Comparison of ENCODE assay signal across 25 cellular contexts in genomic region chr7:150728609-150729008, GRCh38. TPM values are rescaled to one million over a fixed set of nuclear protein-coding genes. Genes with fewer than 3 reads are reported as not detected.
DNase-seq lines count a peak whose midpoint lies in the region; ATAC-seq, FAIRE-seq and TF ChIP-seq lines count a peak whose summit lies in the region.
"Had no signal": no experiment of that assay in that cellular context is flagged by ENCODE, and none has a peak within 500 bp of the region (broad histone marks: within the 10 kb centered on the region; RNA-seq: fewer than 3 reads in every experiment).

No MANE protein-coding gene starts in this region.

- H3K27ac Mint-ChIP-seq in activated CD4-positive, alpha-beta T cell treated with anti-CD3 and anti-CD28 coated beads, Interleukin-2, amount 10 ng/mL, durations not matched to agents 24 days and 14 days: peak overlapping the region; percentile 13
- H3K27ac Mint-ChIP-seq in activated naive CD8-positive, alpha-beta T cell: peak overlapping the region; percentile 42
- H3K27ac Mint-ChIP-seq in activated naive CD8-positive, alpha-beta T cell treated with anti-CD3 and anti-CD28 coated beads for 36 hours: no peak overlapping the region
- peak overlapping the region; percentile 59 to 78 for H3K27ac Mint-ChIP-seq in T-cell
- peak overlapping the region; percentile 8 for H3K27ac Mint-ChIP-seq in stimulated activated effector memory CD8-positive, alpha-beta T cell treated with anti-CD3 and anti-CD28 coated beads, Interleukin-12 subunit alpha, Interleukin-12 subunit beta, amount 100 ng/mL, for 72 hours
- H3K27ac Mint-ChIP-seq: GM23338, H9, HFFc6 had no signal

- H3K9ac ChIP-seq in HepG2 (ENCODE audit: insufficient read depth, low read depth, low read length): no peak overlapping the region
- H3K9ac ChIP-seq: KMS-11 had no signal

- no peak overlapping the region for H2AFZ ChIP-seq in HepG2 (ENCODE audit: low read length)
- H2AFZ ChIP-seq: GM23338 had no signal

- no TSS peak for BruUV-seq in HepG2 (replicated peaks; lab: Mats Ljungman, UMichigan)

- H3K36me3 Mint-ChIP-seq in activated CD4-positive, alpha-beta T cell treated with anti-CD3 and anti-CD28 coated beads, Interleukin-2, amount 10 ng/mL, durations not matched to agents 24 days and 14 days (ENCODE audit: low read depth): peaks cover 53% of the 10 kb centered on the region
- H3K36me3 Mint-ChIP-seq in activated naive CD8-positive, alpha-beta T cell: peaks cover 38% of the 10 kb centered on the region
- peaks cover 60% of the 10 kb centered on the region for H3K36me3 Mint-ChIP-seq in activated naive CD8-positive, alpha-beta T cell treated with anti-CD3 and anti-CD28 coated beads for 36 hours
- peaks cover 53% of the 10 kb centered on the region for H3K36me3 Mint-ChIP-seq in T-cell
- peaks cover 10% of the 10 kb centered on the region for H3K36me3 Mint-ChIP-seq in stimulated activated effector memory CD8-positive, alpha-beta T cell treated with anti-CD3 and anti-CD28 coated beads, Interleukin-12 subunit alpha, Interleukin-12 subunit beta, amount 100 ng/mL, for 72 hours

- H3K27me3 Mint-ChIP-seq in activated CD4-positive, alpha-beta T cell treated with anti-CD3 and anti-CD28 coated beads, Interleukin-2, amount 10 ng/mL, durations not matched to agents 24 days and 14 days: no peaks in the 10 kb centered on the region
- no peaks in the 10 kb centered on the region for H3K27me3 Mint-ChIP-seq in activated naive CD8-positive, alpha-beta T cell
- H3K27me3 Mint-ChIP-seq in activated naive CD8-positive, alpha-beta T cell treated with anti-CD3 and anti-CD28 coated beads for 36 hours: no peaks in the 10 kb centered on the region
- no peaks in the 10 kb centered on the region for H3K27me3 Mint-ChIP-seq in T-cell

- no peak for TF ChIP-seq RAD21 in HepG2 (CRISPR knock-in tag; IDR thresholded peaks at IDR 0.05)

- no peak for DNase-seq in activated CD4-positive, alpha-beta T cell treated with anti-CD3 and anti-CD28 coated beads, Interleukin-2, amount 10 ng/mL, durations not matched to agents 24 days and 14 days
- DNase-seq in activated CD4-positive, alpha-beta T cell treated with anti-CD3 and anti-CD28 coated beads for 1 hour: no peak
- no peak for DNase-seq in activated naive CD8-positive, alpha-beta T cell treated with anti-CD3 and anti-CD28 coated beads for 36 hours
- no peak for DNase-seq in T-cell
- DNase-seq in stimulated activated effector memory CD8-positive, alpha-beta T cell treated with anti-CD3 and anti-CD28 coated beads, Interleukin-12 subunit alpha, Interleukin-12 subunit beta, amount 100 ng/mL, for 72 hours (ENCODE audit: low spot score in 2 of 2): no peak
- DNase-seq in HepG2 (ENCODE audit: low spot score): no peak
- DNase-seq: COR-L47, H9, HFFc6, IMR-90, NCI-H1048, NCI-H1417 treated with DMSO at 0.1 percent for 48 hours, NCI-H1694 treated with DMSO at 0.1 percent for 48 hours, NCI-H2081, NCI-H2227 treated with DMSO at 0.1 percent for 48 hours, NCI-H526 treated with DMSO at 0.1 percent for 48 hours, Right ventricle myocardium superior, RPMI8226 had no signal

- no peaks in the 10 kb centered on the region for H3K79me2 ChIP-seq in HepG2 (ENCODE audit: insufficient read depth, low read length)

- ATAC-seq in T-cell (replicated peaks in 1 of 4) (no peak), HepG2 (no peak)
- ATAC-seq in stimulated activated effector memory CD8-positive, alpha-beta T cell treated with anti-CD3 and anti-CD28 coated beads, Interleukin-12 subunit alpha, Interleukin-12 subunit beta, amount 100 ng/mL, for 72 hours: no peak
- ATAC-seq: GM23338 had no signal

- no peaks in the 10 kb centered on the region for H4K20me1 ChIP-seq in HepG2 (ENCODE audit: insufficient read depth, low read length)

- FAIRE-seq in HepG2 (lab: Jason Lieb, UNC): no peak

- no peaks in the 10 kb centered on the region for H3K27me3 ChIP-seq in HepG2 (ENCODE audit: control insufficient read depth in 1 of 2, insufficient read depth in 2 of 2, low read length in 2 of 2)
- H3K27me3 ChIP-seq: SJSA1 had no signal

- intact Hi-C loops in activated CD4-positive, alpha-beta T cell treated with anti-CD3 and anti-CD28 coated beads, Interleukin-2, amount 10 ng/mL, durations not matched to agents 24 days and 14 days (cut with micrococcal nuclease): no loop called here
- intact Hi-C loops in HepG2 (cut with micrococcal nuclease; ENCODE audit: unreplicated experiment): no loop called here

- H3K4me3 Mint-ChIP-seq in activated CD4-positive, alpha-beta T cell treated with anti-CD3 and anti-CD28 coated beads, Interleukin-2, amount 10 ng/mL, durations not matched to agents 24 days and 14 days: no peak overlapping the region
- no peak overlapping the region for H3K4me3 Mint-ChIP-seq in activated naive CD8-positive, alpha-beta T cell
- H3K4me3 Mint-ChIP-seq in activated naive CD8-positive, alpha-beta T cell treated with anti-CD3 and anti-CD28 coated beads for 36 hours: no peak overlapping the region
- H3K4me3 Mint-ChIP-seq in T-cell: no peak overlapping the region
- peak overlapping the region; percentile 3 for H3K4me3 Mint-ChIP-seq in stimulated activated effector memory CD8-positive, alpha-beta T cell treated with anti-CD3 and anti-CD28 coated beads, Interleukin-12 subunit alpha, Interleukin-12 subunit beta, amount 100 ng/mL, for 72 hours
- H3K4me3 Mint-ChIP-seq: GM23338, H9, HFFc6 had no signal

- in situ Hi-C loops in HepG2 (cut with HindIII; ENCODE audit: extremely low pct_ligation_motif_present, low pct_unique_long_range_greater_than_20kb): no loop called here

- H3K9me3 Mint-ChIP-seq in activated CD4-positive, alpha-beta T cell treated with anti-CD3 and anti-CD28 coated beads, Interleukin-2, amount 10 ng/mL, durations not matched to agents 24 days and 14 days: peaks cover 23% of the 10 kb centered on the region
- H3K9me3 Mint-ChIP-seq in activated naive CD8-positive, alpha-beta T cell (ENCODE audit: low read depth): peaks cover 25% of the 10 kb centered on the region
- peaks cover 38% of the 10 kb centered on the region for H3K9me3 Mint-ChIP-seq in activated naive CD8-positive, alpha-beta T cell treated with anti-CD3 and anti-CD28 coated beads for 36 hours
- H3K9me3 Mint-ChIP-seq in T-cell: peaks cover 20 to 44% (median 32%) of the 10 kb centered on the region in 3 donors
- H3K9me3 Mint-ChIP-seq in stimulated activated effector memory CD8-positive, alpha-beta T cell treated with anti-CD3 and anti-CD28 coated beads, Interleukin-12 subunit alpha, Interleukin-12 subunit beta, amount 100 ng/mL, for 72 hours: peaks cover 26% of the 10 kb centered on the region

- POLR2A ChIA-PET in T-cell (lab: Charles Lee) (interaction anchor here in 1 of 2 donors (0.6 kb wide), 1 partner anchor 53 kb away, joined by 3 read pairs; no protein-coding TSS in a partner anchor), HepG2 (lab: Yijun Ruan, JAX) (no interaction called here)

- TF ChIP-seq EP300 in HepG2 (IDR thresholded peaks at IDR 0.05; ENCODE audit: low read depth in 2 of 2, low read length in 2 of 2) (no peak), HepG2 (CRISPR knock-in tag; IDR thresholded peaks at IDR 0.05; ENCODE audit: borderline replicate concordance) (no peak)

- CTCF ChIA-PET in T-cell (lab: Charles Lee) (no interaction called here), HepG2 (lab: Yijun Ruan, JAX; ENCODE audit: low intra/inter-chr PET ratio, low total read pairs) (no interaction called here)

- H3K4me3 ChIP-seq in HepG2 (replicated peaks in 1 of 3; ENCODE audit: insufficient read depth in 1 of 3, low read depth in 2 of 3, low read length in 3 of 3): no peak overlapping the region
- H3K4me3 ChIP-seq: GM23338, SJSA1 had no signal

- no peak for TF ChIP-seq CTCF in HepG2 (CRISPR knock-in tag; IDR thresholded peaks at IDR 0.05)

- H3K4me1 Mint-ChIP-seq in activated CD4-positive, alpha-beta T cell treated with anti-CD3 and anti-CD28 coated beads, Interleukin-2, amount 10 ng/mL, durations not matched to agents 24 days and 14 days: peaks cover 52% of the 10 kb centered on the region
- peaks cover 75% of the 10 kb centered on the region for H3K4me1 Mint-ChIP-seq in activated naive CD8-positive, alpha-beta T cell (ENCODE audit: low read depth)
- H3K4me1 Mint-ChIP-seq in activated naive CD8-positive, alpha-beta T cell treated with anti-CD3 and anti-CD28 coated beads for 36 hours: peaks cover 54% of the 10 kb centered on the region
- peaks cover 53 to 59% (median 57%) of the 10 kb centered on the region in 3 donors for H3K4me1 Mint-ChIP-seq in T-cell
- H3K4me1 Mint-ChIP-seq in stimulated activated effector memory CD8-positive, alpha-beta T cell treated with anti-CD3 and anti-CD28 coated beads, Interleukin-12 subunit alpha, Interleukin-12 subunit beta, amount 100 ng/mL, for 72 hours: peaks cover 62% of the 10 kb centered on the region
- H3K4me1 Mint-ChIP-seq: GM23338, H9 had no signal

- no peak for TF ChIP-seq POLR2A in HepG2 (IDR thresholded peaks at IDR 0.05; ENCODE audit: insufficient read depth in 1 of 2, low read depth in 2 of 2, low read length in 2 of 2)

- H3K9me3 ChIP-seq in HepG2 (ENCODE audit: low read length): no peaks in the 10 kb centered on the region
- H3K9me3 ChIP-seq: SJSA1 had no signal

- H3K36me3 ChIP-seq in HepG2 (replicated peaks in 1 of 2; ENCODE audit: control insufficient read depth in 1 of 2, insufficient read depth in 2 of 2, low read length in 2 of 2): no peaks in the 10 kb centered on the region
- H3K36me3 ChIP-seq: SJSA1 had no signal

- no peak overlapping the region for H3K4me2 ChIP-seq in HepG2 (ENCODE audit: low read depth, low read length)
- H3K4me2 ChIP-seq: GM23338, KMS-11 had no signal

- no peak overlapping the region for H3K27ac ChIP-seq in HepG2 (ENCODE audit: extremely low read length, insufficient read depth, low read length)
- H3K27ac ChIP-seq: KMS-11, SJSA1 had no signal

- peaks cover 14% of the 10 kb centered on the region for H3K4me1 ChIP-seq in HepG2 (ENCODE audit: insufficient read depth, low read length)
- H3K4me1 ChIP-seq: SJSA1 had no signal

RNA-seq across cellular contexts. Expression of gene GIMAP5, which starts 8.6 kb away (rescaled TPM):
- 44.4 and 50.9 TPM in 2 replicates for total RNA-seq in activated CD4-positive, alpha-beta T cell treated with anti-CD3 and anti-CD28 coated beads, Interleukin-2, amount 10 ng/mL, durations not matched to agents 24 days and 14 days
- 10 to 100 TPM; 47.1 to 48.2 TPM for total RNA-seq in activated naive CD8-positive, alpha-beta T cell treated with anti-CD3 and anti-CD28 coated beads for 36 hours
- 100 to 1,000 TPM in 3 of 5 donors, 10 to 100 TPM in 2; 82.8 to 271 (median 248) TPM for total RNA-seq in T-cell
- total RNA-seq in HepG2 (2016; rRNA removed; fragmentation: Illumina TruSeq; extraction: Trizol): not detected in 2 replicates
- not detected in 2 replicates for total RNA-seq in HepG2 (2016; cell fraction: cytosol; rRNA removed; fragmentation: Illumina TruSeq; extraction: Trizol; ENCODE audit: low read depth)
- not detected in 2 replicates for total RNA-seq in HepG2 (2016; cell fraction: insoluble cytoplasmic fraction; rRNA removed; fragmentation: Illumina TruSeq; extraction: Trizol)
- not detected in 2 replicates for total RNA-seq in HepG2 (2016; cell fraction: membrane; rRNA removed; fragmentation: Illumina TruSeq; extraction: Trizol)
- total RNA-seq in HepG2 (2016; cell fraction: nucleus; rRNA removed; fragmentation: Illumina TruSeq; extraction: Trizol): not detected in 2 replicates
- polyA plus RNA-seq in HepG2 (2011; rRNA removed): not detected in 2 replicates
- polyA plus RNA-seq in HepG2 (2011; cell fraction: cytosol; rRNA removed): not detected in 2 replicates
- polyA plus RNA-seq in HepG2 (2011; cell fraction: nucleus; rRNA removed): not detected in 2 replicates
- polyA plus RNA-seq in HepG2 (2012): not detected in 2 replicates
- polyA plus RNA-seq in HepG2 (2016; cell fraction: cytosol; fragmentation: Illumina TruSeq; extraction: Trizol; ENCODE audit: low read depth): not detected in 2 replicates
- polyA plus RNA-seq in HepG2 (2016; cell fraction: insoluble cytoplasmic fraction; fragmentation: Illumina TruSeq; extraction: Trizol; ENCODE audit: low read depth): not detected in 2 replicates
- not detected in 2 replicates for polyA plus RNA-seq in HepG2 (2016; cell fraction: membrane; fragmentation: Illumina TruSeq; extraction: Trizol; ENCODE audit: low read depth)
- polyA plus RNA-seq in HepG2 (2016; cell fraction: nucleus; fragmentation: Illumina TruSeq; extraction: Trizol; ENCODE audit: insufficient read depth, low read depth): not detected in 2 replicates
- not detected in 2 replicates for polyA minus RNA-seq in HepG2 (2011; rRNA and poly(A)+ RNA removed; ENCODE audit: low replicate concordance)
- polyA minus RNA-seq in HepG2 (2011; cell fraction: cytosol; rRNA and poly(A)+ RNA removed): not detected in 2 replicates
- polyA minus RNA-seq in HepG2 (2011; cell fraction: nucleus; rRNA and poly(A)+ RNA removed): not detected in 2 replicates
- total RNA-seq: A172, GM23338, H9, HFFc6, IMR-90, NCI-H460, SJSA1 had no signal
- polyA plus RNA-seq: BJ, GM23338, IMR-90 had no signal

RNA-seq across cellular contexts. Expression of gene GIMAP1, which starts 12.2 kb away (rescaled TPM):
- 4.9 and 6.0 TPM in 2 replicates for total RNA-seq in activated CD4-positive, alpha-beta T cell treated with anti-CD3 and anti-CD28 coated beads, Interleukin-2, amount 10 ng/mL, durations not matched to agents 24 days and 14 days
- total RNA-seq in activated naive CD8-positive, alpha-beta T cell treated with anti-CD3 and anti-CD28 coated beads for 36 hours: 1 to 10 TPM; 6.1 to 6.2 TPM
- total RNA-seq in T-cell: 10 to 100 TPM; 23.5 to 99.9 (median 76.8) TPM
- total RNA-seq in HepG2 (2016; rRNA removed; fragmentation: Illumina TruSeq; extraction: Trizol): not detected in 2 replicates
- not detected in 2 replicates for total RNA-seq in HepG2 (2016; cell fraction: cytosol; rRNA removed; fragmentation: Illumina TruSeq; extraction: Trizol; ENCODE audit: low read depth)
- total RNA-seq in HepG2 (2016; cell fraction: insoluble cytoplasmic fraction; rRNA removed; fragmentation: Illumina TruSeq; extraction: Trizol): not detected in 2 replicates
- total RNA-seq in HepG2 (2016; cell fraction: membrane; rRNA removed; fragmentation: Illumina TruSeq; extraction: Trizol): not detected in 2 replicates
- not detected in 2 replicates for total RNA-seq in HepG2 (2016; cell fraction: nucleus; rRNA removed; fragmentation: Illumina TruSeq; extraction: Trizol)
- polyA plus RNA-seq in HepG2 (2011; rRNA removed): not detected in 2 replicates
- polyA plus RNA-seq in HepG2 (2011; cell fraction: cytosol; rRNA removed): not detected in 2 replicates
- polyA plus RNA-seq in HepG2 (2011; cell fraction: nucleus; rRNA removed): not detected in 2 replicates
- not detected in 2 replicates for polyA plus RNA-seq in HepG2 (2012)
- not detected in 2 replicates for polyA plus RNA-seq in HepG2 (2016; cell fraction: cytosol; fragmentation: Illumina TruSeq; extraction: Trizol; ENCODE audit: low read depth)
- not detected in 2 replicates for polyA plus RNA-seq in HepG2 (2016; cell fraction: insoluble cytoplasmic fraction; fragmentation: Illumina TruSeq; extraction: Trizol; ENCODE audit: low read depth)
- not detected in 2 replicates for polyA plus RNA-seq in HepG2 (2016; cell fraction: membrane; fragmentation: Illumina TruSeq; extraction: Trizol; ENCODE audit: low read depth)
- polyA plus RNA-seq in HepG2 (2016; cell fraction: nucleus; fragmentation: Illumina TruSeq; extraction: Trizol; ENCODE audit: insufficient read depth, low read depth): not detected in 2 replicates
- not detected in 2 replicates for polyA minus RNA-seq in HepG2 (2011; rRNA and poly(A)+ RNA removed; ENCODE audit: low replicate concordance)
- polyA minus RNA-seq in HepG2 (2011; cell fraction: cytosol; rRNA and poly(A)+ RNA removed): not detected in 2 replicates
- not detected in 2 replicates for polyA minus RNA-seq in HepG2 (2011; cell fraction: nucleus; rRNA and poly(A)+ RNA removed)
- total RNA-seq: A172, GM23338, H9, HFFc6, IMR-90, NCI-H460, SJSA1 had no signal
- polyA plus RNA-seq: BJ, GM23338, IMR-90 had no signal

RNA-seq across cellular contexts. Expression of gene GIMAP2, which starts 43.1 kb away (rescaled TPM):
- total RNA-seq in activated CD4-positive, alpha-beta T cell treated with anti-CD3 and anti-CD28 coated beads, Interleukin-2, amount 10 ng/mL, durations not matched to agents 24 days and 14 days: 28.2 TPM in 2 replicates
- 10 to 100 TPM; 40.7 to 41.2 TPM for total RNA-seq in activated naive CD8-positive, alpha-beta T cell treated with anti-CD3 and anti-CD28 coated beads for 36 hours
- total RNA-seq in T-cell (100 to 1,000 TPM in 4 of 5 donors, 10 to 100 TPM in 1; 83.2 to 226 (median 183) TPM), HepG2 (2016; rRNA removed; fragmentation: Illumina TruSeq; extraction: Trizol) (1.4 and 2.2 TPM in 2 replicates)
- total RNA-seq in HepG2 (2016; cell fraction: cytosol; rRNA removed; fragmentation: Illumina TruSeq; extraction: Trizol; ENCODE audit: low read depth): 0.81 and 0.97 TPM in 2 replicates
- 1.7 and 2.1 TPM in 2 replicates for total RNA-seq in HepG2 (2016; cell fraction: insoluble cytoplasmic fraction; rRNA removed; fragmentation: Illumina TruSeq; extraction: Trizol)
- total RNA-seq in HepG2 (2016; cell fraction: membrane; rRNA removed; fragmentation: Illumina TruSeq; extraction: Trizol): 1.7 and 2.0 TPM in 2 replicates
- total RNA-seq in HepG2 (2016; cell fraction: nucleus; rRNA removed; fragmentation: Illumina TruSeq; extraction: Trizol): 0.53 and 1.0 TPM in 2 replicates
- polyA plus RNA-seq in HepG2 (2011; rRNA removed): 0.49 and 0.67 TPM in 2 replicates
- 0.44 and 0.49 TPM in 2 replicates for polyA plus RNA-seq in HepG2 (2011; cell fraction: cytosol; rRNA removed)
- polyA plus RNA-seq in HepG2 (2011; cell fraction: nucleus; rRNA removed): 0.14 and 0.31 TPM in 2 replicates
- polyA plus RNA-seq in HepG2 (2012): 0.43 and 0.71 TPM in 2 replicates
- 0.46 and 0.75 TPM in 2 replicates for polyA plus RNA-seq in HepG2 (2016; cell fraction: cytosol; fragmentation: Illumina TruSeq; extraction: Trizol; ENCODE audit: low read depth)
- polyA plus RNA-seq in HepG2 (2016; cell fraction: insoluble cytoplasmic fraction; fragmentation: Illumina TruSeq; extraction: Trizol; ENCODE audit: low read depth): 1.3 and 1.6 TPM in 2 replicates
- 0.71 and 0.74 TPM in 2 replicates for polyA plus RNA-seq in HepG2 (2016; cell fraction: membrane; fragmentation: Illumina TruSeq; extraction: Trizol; ENCODE audit: low read depth)
- 1.1 TPM in 2 replicates for polyA plus RNA-seq in HepG2 (2016; cell fraction: nucleus; fragmentation: Illumina TruSeq; extraction: Trizol; ENCODE audit: insufficient read depth, low read depth)
- polyA minus RNA-seq in HepG2 (2011; rRNA and poly(A)+ RNA removed; ENCODE audit: low replicate concordance): 0.10 and 0.56 TPM in 2 replicates
- not detected in 2 replicates for polyA minus RNA-seq in HepG2 (2011; cell fraction: cytosol; rRNA and poly(A)+ RNA removed)
- 0.25 and 0.26 TPM in 2 replicates for polyA minus RNA-seq in HepG2 (2011; cell fraction: nucleus; rRNA and poly(A)+ RNA removed)
- total RNA-seq: GM23338, H9, HFFc6 had no signal
- polyA plus RNA-seq: GM23338, IMR-90 had no signal

Comparison
In these comparisons a context has a peak if more than half of its experiments do, and no peak if none do; other contexts are left out.
1. RNA of gene GIMAP5, which starts 8.6 kb away (total RNA-seq): 82.8 to 271 TPM in T-cell, 47.1 to 48.2 TPM in activated naive CD8-positive, alpha-beta T cell treated with anti-CD3 and anti-CD28 coated beads for 36 hours and 44.4 to 50.9 TPM in activated CD4-positive, alpha-beta T cell treated with anti-CD3 and anti-CD28 coated beads, Interleukin-2, amount 10 ng/mL, durations not matched to agents 24 days and 14 days; not detected in HepG2; every median in the first group is over 10 times any median in the second.